ENCODE assay signal across 19 cellular contexts in genomic region chr2:21279525-21279924, GRCh38.
A peak's percentile ranks its signal among the peaks of the same experiment; 100 is the strongest.
DNase-seq lines count a peak whose midpoint lies in the region; ATAC-seq and TF ChIP-seq lines count a peak whose summit lies in the region.
"Had no signal": no experiment of that assay in that cellular context is flagged by ENCODE, and none has a peak within 500 bp of the region (broad histone marks: within the 10 kb centered on the region; RNA-seq: fewer than 3 reads in every experiment).

No MANE protein-coding gene starts in this region.

- no peak overlapping the region for H2BK12ac ChIP-seq in neuronal stem cell (ENCODE audit: low read length)

- no peaks in the 10 kb centered on the region for H3K79me1 ChIP-seq in neuronal stem cell (ENCODE audit: low read depth, low read length)

- H3K36me3 Mint-ChIP-seq in activated CD4-positive, alpha-beta T cell treated with anti-CD3 and anti-CD28 coated beads, Interleukin-2, amount 10 ng/mL, durations not matched to agents 7 days and 5 days (ENCODE audit: low read depth) = no peaks in the 10 kb centered on the region

- CTCF ChIA-PET in activated CD4-positive, alpha-beta T cell treated with anti-CD3 and anti-CD28 coated beads, Interleukin-2, amount 10 ng/mL, durations not matched to agents 7 days and 5 days (lab: Charles Lee) = interaction anchor here (0.6 kb wide), 1 partner anchor 596 kb away, joined by 3 read pairs; no protein-coding TSS in a partner anchor

- no peaks in the 10 kb centered on the region for H3K36me3 ChIP-seq in ectodermal cell (ENCODE audit: control insufficient read depth, insufficient read depth, low read length)
- no peaks in the 10 kb centered on the region for H3K36me3 ChIP-seq in cardiac muscle cell
- H3K36me3 ChIP-seq in neuronal stem cell (replicated peaks in 1 of 2; ENCODE audit: control insufficient read depth in 2 of 2, insufficient read depth in 2 of 2, low read length in 2 of 2) = no peaks in the 10 kb centered on the region
- H3K36me3 ChIP-seq: HAP-1 had no signal

- no peak for TF ChIP-seq POLR2A in GM18505 (IDR thresholded peaks at IDR 0.05; ENCODE audit: borderline replicate concordance, extremely low read depth, insufficient read depth, insufficient read length)

- no peak for TF ChIP-seq CTCF in cardiac muscle cell (IDR thresholded peaks at IDR 0.05; ENCODE audit: low read depth, low read length)

- H3K27ac Mint-ChIP-seq in activated CD4-positive, alpha-beta T cell treated with anti-CD3 and anti-CD28 coated beads, Interleukin-2, amount 10 ng/mL, durations not matched to agents 7 days and 5 days = no peak overlapping the region

- H2BK15ac ChIP-seq in neuronal stem cell (ENCODE audit: low read length) = no peak overlapping the region

- H4K8ac ChIP-seq in neuronal stem cell (ENCODE audit: low read depth, low read length) = no peak overlapping the region

- no peak overlapping the region for H3K14ac ChIP-seq in neuronal stem cell (ENCODE audit: low read length)

- no peaks in the 10 kb centered on the region for H3K9me3 Mint-ChIP-seq in activated CD4-positive, alpha-beta T cell treated with anti-CD3 and anti-CD28 coated beads, Interleukin-2, amount 10 ng/mL, durations not matched to agents 7 days and 5 days

- no peaks in the 10 kb centered on the region for H3K27me3 ChIP-seq in ectodermal cell (ENCODE audit: control insufficient read depth, insufficient read depth, low read length, poor library complexity, severe bottlenecking)
- H3K27me3 ChIP-seq in cardiac muscle cell = no peaks in the 10 kb centered on the region
- H3K27me3 ChIP-seq in neuronal stem cell (ENCODE audit: control insufficient read depth in 3 of 3, insufficient read depth in 3 of 3, low read depth in 1 of 3, low read length in 3 of 3) = no peaks in the 10 kb centered on the region

- H2BK120ac ChIP-seq in neuronal stem cell (ENCODE audit: low read depth, low read length) = no peak overlapping the region

- H3K18ac ChIP-seq in neuronal stem cell (ENCODE audit: low read length) = peak overlapping the region; percentile 44

- H3K4me3 ChIP-seq in ectodermal cell (ENCODE audit: insufficient read depth, low read depth, low read length) = no peak overlapping the region
- H3K4me3 ChIP-seq in cardiac muscle cell = no peak overlapping the region
- H3K4me3 ChIP-seq in neuronal stem cell (ENCODE audit: low read length in 2 of 2) = no peak overlapping the region
- H3K4me3 ChIP-seq: HAP-1 had no signal

- peaks cover 2% of the 10 kb centered on the region for H3K27me3 Mint-ChIP-seq in activated CD4-positive, alpha-beta T cell treated with anti-CD3 and anti-CD28 coated beads, Interleukin-2, amount 10 ng/mL, durations not matched to agents 7 days and 5 days

- H3K27ac ChIP-seq in ectodermal cell (ENCODE audit: insufficient read depth, low read depth, low read length, poor library complexity, severe bottlenecking) (peak overlapping the region; percentile 26), cardiac muscle cell (peak overlapping the region; percentile 93), neuronal stem cell (replicated peaks; ENCODE audit: low read length) (no peak overlapping the region)
- H3K27ac ChIP-seq: HL-60 had no signal

- H3K4ac ChIP-seq in neuronal stem cell (ENCODE audit: low read length) = no peak overlapping the region

- 49 to 51% methylated on average over 5 of the region's 5 CpGs for WGBS in ectodermal cell, 2 experiments
- WGBS in neuronal stem cell (ENCODE audit: extremely low coverage in 2 of 2, insufficient read length in 2 of 2, insufficient replicate concordance in 1 of 2), 2 donors = no CpG with 5 or more reads among the region's 5 CpGs

- H3K4me1 Mint-ChIP-seq in activated CD4-positive, alpha-beta T cell treated with anti-CD3 and anti-CD28 coated beads, Interleukin-2, amount 10 ng/mL, durations not matched to agents 7 days and 5 days = no peaks in the 10 kb centered on the region

- H2BK5ac ChIP-seq in neuronal stem cell (ENCODE audit: low read length) = no peak overlapping the region

- no peak overlapping the region for H3K23ac ChIP-seq in neuronal stem cell (ENCODE audit: low read depth, low read length, poor library complexity)

- no peak overlapping the region for H4K91ac ChIP-seq in neuronal stem cell (ENCODE audit: low read depth, low read length, poor library complexity)

- H2AK5ac ChIP-seq in neuronal stem cell (ENCODE audit: low read depth, low read length) = no peak overlapping the region

- H3K4me3 Mint-ChIP-seq in activated CD4-positive, alpha-beta T cell treated with anti-CD3 and anti-CD28 coated beads, Interleukin-2, amount 10 ng/mL, durations not matched to agents 7 days and 5 days = no peak overlapping the region

- peaks cover 20% of the 10 kb centered on the region for H3K4me1 ChIP-seq in ectodermal cell (ENCODE audit: control insufficient read depth, insufficient read depth, low read length)
- H3K4me1 ChIP-seq in cardiac muscle cell (ENCODE audit: low read depth) = peaks cover 62% of the 10 kb centered on the region
- H3K4me1 ChIP-seq in neuronal stem cell (ENCODE audit: control insufficient read depth in 2 of 2, insufficient read depth in 1 of 2, low read depth in 1 of 2, low read length in 2 of 2) = peaks cover 3 to 31% of the 10 kb centered on the region in 2 donors

- peak overlapping the region; percentile 84 for H2AFZ ChIP-seq in neuronal stem cell (ENCODE audit: low read length)

- ATAC-seq in GM18505 (IDR thresholded peaks at IDR 0.05; ENCODE audit: unreplicated experiment) (no peak), GM18520 (IDR thresholded peaks at IDR 0.05; ENCODE audit: unreplicated experiment) (no peak)

- H3K9me3 ChIP-seq in ectodermal cell (ENCODE audit: control insufficient read depth, low read length) (no peaks in the 10 kb centered on the region), cardiac muscle cell (ENCODE audit: low read depth) (no peaks in the 10 kb centered on the region), neuronal stem cell (replicated peaks in 1 of 2; ENCODE audit: control insufficient read depth in 2 of 2, insufficient read depth in 1 of 2, low read depth in 1 of 2, low read length in 2 of 2) (no peaks in the 10 kb centered on the region)
- H3K9me3 ChIP-seq: HAP-1 had no signal

- peak in 1 of 2 donors; percentile 88 for DNase-seq in cardiac muscle cell (ENCODE audit: low read depth in 1 of 2, low spot score in 1 of 2)
- peak; percentile 37 for DNase-seq in left kidney (ENCODE audit: low read depth, low spot score)
- no peak for DNase-seq in neuronal stem cell (ENCODE audit: low spot score)
- no peak for DNase-seq in activated CD4-positive, alpha-beta T cell treated with anti-CD3 and anti-CD28 coated beads, Interleukin-2, amount 10 ng/mL, durations not matched to agents 7 days and 5 days
- DNase-seq: DND-41, Kasumi-1, MM.1S, NCI-H1092 treated with DMSO at 0.1 percent for 48 hours, NCI-H1694, NCI-H2227 treated with DMSO at 0.1 percent for 48 hours, NCI-H510A treated with DMSO at 0.1 percent for 48 hours, NCI-H774, OCI-M1, SIG-M5 had no signal

- no peak overlapping the region for H3K4me2 ChIP-seq in neuronal stem cell (ENCODE audit: insufficient read depth, low read length, poor library complexity, severe bottlenecking)

- POLR2A ChIA-PET in activated CD4-positive, alpha-beta T cell treated with anti-CD3 and anti-CD28 coated beads, Interleukin-2, amount 10 ng/mL, durations not matched to agents 7 days and 5 days (lab: Charles Lee) = no interaction called here

- no peak overlapping the region for H3K9ac ChIP-seq in neuronal stem cell (ENCODE audit: low read depth, low read length, poor library complexity)
